ENCODE assay signal across 10 cellular contexts in genomic region chr16:30009990-30010816, GRCh38. TPM values are rescaled to one million over a fixed set of nuclear protein-coding genes. Genes with fewer than 3 reads are reported as not detected.
A peak's percentile ranks its signal among the peaks of the same experiment; 100 is the strongest.
DNase-seq lines count a peak whose midpoint lies in the region; ATAC-seq and TF ChIP-seq lines count a peak whose summit lies in the region.
"Had no signal": no experiment of that assay in that cellular context is flagged by ENCODE, and none has a peak within 500 bp of the region (broad histone marks: within the 10 kb centered on the region; RNA-seq: fewer than 3 reads in every experiment).

No MANE protein-coding gene starts in this region.

- H3K27me3 ChIP-seq in Peyer's patch (peaks cover 0 to 27% of the 10 kb centered on the region in 2 donors), skeletal muscle satellite cell (ENCODE audit: control insufficient read depth, insufficient read depth, low read length) (peaks cover 32% of the 10 kb centered on the region)

- H3K9me3 ChIP-seq in Peyer's patch (no peaks in the 10 kb centered on the region), skeletal muscle satellite cell (replicated peaks; ENCODE audit: low read length) (no peaks in the 10 kb centered on the region)

- peak; percentile 37 for DNase-seq in NCI-H2171 treated with DMSO at 0.1 percent for 48 hours (lab: John Stamatoyannopoulos, UW)
- DNase-seq in NCI-H2171 (lab: John Stamatoyannopoulos, UW): no peak
- DNase-seq in Peyer's patch: no peak
- no peak for DNase-seq in glutamatergic neuron
- DNase-seq in NCI-H226: no peak
- no peak for DNase-seq in NCI-H1930 (lab: John Stamatoyannopoulos, UW)
- DNase-seq: activated CD4-positive, alpha-beta T cell treated with anti-CD3 and anti-CD28 coated beads for 1 hour; KBM-7 had no signal

- peaks cover 5% of the 10 kb centered on the region for H3K9me3 Mint-ChIP-seq in glutamatergic neuron (ENCODE audit: unreplicated experiment)

- H3K4me3 ChIP-seq in Peyer's patch: peak overlapping the region in 3 of 4 donors; percentile 48
- H3K4me3 ChIP-seq in skeletal muscle satellite cell (ENCODE audit: low read length): no peak overlapping the region

- no peak overlapping the region for H3K27ac ChIP-seq in Peyer's patch

- TF ChIP-seq CTCF in Peyer's patch (IDR thresholded peaks at IDR 0.05) (no peak), glutamatergic neuron (IDR thresholded peaks at IDR 0.05; ENCODE audit: partially characterized antibody, unreplicated experiment) (no peak)

- peaks cover 10% of the 10 kb centered on the region for H3K27me3 Mint-ChIP-seq in glutamatergic neuron (ENCODE audit: unreplicated experiment)

- no peaks in the 10 kb centered on the region for H3K36me3 Mint-ChIP-seq in glutamatergic neuron (ENCODE audit: unreplicated experiment)

- no peak for ATAC-seq in GM18858 (IDR thresholded peaks at IDR 0.05; ENCODE audit: unreplicated experiment)

- H3K4me2 ChIP-seq in skeletal muscle satellite cell (ENCODE audit: low read length): peak overlapping the region; percentile 53

- H3K9ac ChIP-seq in skeletal muscle satellite cell (ENCODE audit: low read depth, low read length): no peak overlapping the region

- no peak overlapping the region for H3K27ac Mint-ChIP-seq in glutamatergic neuron (ENCODE audit: unreplicated experiment)

- H3K4me1 Mint-ChIP-seq in glutamatergic neuron (ENCODE audit: low read depth, unreplicated experiment): peaks cover 4% of the 10 kb centered on the region

- H3K4me3 Mint-ChIP-seq in glutamatergic neuron (ENCODE audit: unreplicated experiment): peak overlapping the region; percentile 84

- H3K36me3 ChIP-seq in Peyer's patch: no peaks in the 10 kb centered on the region
- peaks cover 5% of the 10 kb centered on the region for H3K36me3 ChIP-seq in skeletal muscle satellite cell (ENCODE audit: insufficient read depth, low read length)

- H3K4me1 ChIP-seq in Peyer's patch (peaks cover 0 to 16% (median 13%) of the 10 kb centered on the region in 4 donors), skeletal muscle satellite cell (ENCODE audit: control insufficient read depth, insufficient read depth, low read length) (peaks cover 6% of the 10 kb centered on the region)

- TF ChIP-seq POLR2A in Peyer's patch (IDR thresholded peaks at IDR 0.05): no peak

RNA-seq across cellular contexts. Expression of gene DOC2A, which starts 0.6 kb away (rescaled TPM):
- total RNA-seq in Peyer's patch (1 to 10 TPM in 3 of 4 donors, not detected in 1; 2.5 to 4.9 (median 2.9) TPM), glutamatergic neuron (ENCODE audit: unreplicated experiment) (4.2 TPM)
- not detected in 2 replicates for total RNA-seq in skeletal muscle satellite cell (2012; rRNA removed)

RNA-seq across cellular contexts. Expression of gene C16orf92, which starts 12.8 kb away (rescaled TPM):
- total RNA-seq in Peyer's patch (not detected), glutamatergic neuron (ENCODE audit: unreplicated experiment) (not detected)
- total RNA-seq in skeletal muscle satellite cell (2012; rRNA removed): not detected in 2 replicates

RNA-seq across cellular contexts. Expression of gene INO80E, which starts 14.2 kb away (rescaled TPM):
- total RNA-seq in Peyer's patch: 10 to 100 TPM; 46.6 to 85.8 (median 75.9) TPM
- total RNA-seq in glutamatergic neuron (ENCODE audit: unreplicated experiment): 71.4 TPM
- 30.8 and 35.5 TPM in 2 replicates for total RNA-seq in skeletal muscle satellite cell (2012; rRNA removed)

RNA-seq across cellular contexts. Expression of gene HIRIP3, which starts 14.8 kb away (rescaled TPM):
- 10 to 100 TPM in 3 of 4 donors, 1 to 10 TPM in 1; 5.8 to 15.1 (median 13.1) TPM for total RNA-seq in Peyer's patch
- 12.2 TPM for total RNA-seq in glutamatergic neuron (ENCODE audit: unreplicated experiment)
- 6.1 and 7.0 TPM in 2 replicates for total RNA-seq in skeletal muscle satellite cell (2012; rRNA removed)

RNA-seq across cellular contexts. Expression of gene TLCD3B, which starts 20.9 kb away (rescaled TPM):
- not detected for total RNA-seq in Peyer's patch
- 253 TPM for total RNA-seq in glutamatergic neuron (ENCODE audit: unreplicated experiment)
- 0.66 TPM in 1 of 2 replicates, not detected in the other for total RNA-seq in skeletal muscle satellite cell (2012; rRNA removed)
